ENCODE assay signal across 7 cellular contexts in the genomic region with DNA sequence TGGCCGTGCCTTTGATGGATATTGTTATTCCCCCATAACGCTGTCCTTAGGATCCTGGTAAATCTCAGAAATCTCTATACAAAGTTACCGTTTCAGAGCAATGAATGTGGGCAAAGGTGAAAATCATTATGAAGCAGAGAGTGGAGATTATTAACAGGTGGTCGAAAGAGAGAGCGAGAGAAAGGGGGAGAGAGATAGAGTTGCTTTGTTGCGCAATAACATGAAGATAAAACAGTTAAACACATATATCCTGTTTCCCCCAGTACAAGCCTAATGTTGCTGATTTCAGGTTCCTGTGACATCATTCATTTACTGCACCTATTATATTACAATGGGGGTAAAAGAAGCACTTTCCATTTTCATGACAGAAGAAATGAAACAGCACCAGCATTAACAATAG.
"Had no signal": no experiment of that assay in that cellular context is flagged by ENCODE, and none has a peak within 500 bp of the region (broad histone marks: within the 10 kb centered on the region; RNA-seq: fewer than 3 reads in every experiment).

No MANE protein-coding gene starts in this region.

- DNase-seq: GM23248, GOT3, H9, HCEC 1CT, KG1 had no signal

- H3K9ac ChIP-seq: GM23248 had no signal

- H3K4me3 ChIP-seq: GM23248 had no signal

- H2AFZ ChIP-seq: GM23248 had no signal

- FAIRE-seq: H54 had no signal

- H3K27ac ChIP-seq: GM23248, HL-60 had no signal
